Comparison of ENCODE assay signal across 7 cellular contexts in the genomic region with DNA sequence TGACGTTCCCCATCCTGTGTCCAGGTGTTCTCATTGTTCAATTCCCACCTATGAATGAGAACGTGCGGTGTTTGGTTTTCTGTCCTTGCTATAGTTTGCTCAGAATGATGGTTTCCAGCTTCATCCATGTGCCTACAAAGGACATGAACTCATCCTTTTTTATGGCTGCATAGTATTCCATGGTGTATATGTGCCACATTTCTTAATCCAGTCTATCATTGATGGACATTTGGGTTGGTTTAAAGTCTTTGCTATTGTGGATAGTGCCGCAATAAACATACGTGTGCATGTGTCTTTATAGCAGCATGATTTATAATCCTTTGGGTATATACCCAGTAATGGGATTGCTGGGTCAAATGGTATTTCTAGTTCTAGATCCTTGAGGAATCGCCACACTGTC. TPM values are rescaled to one million over a fixed set of nuclear protein-coding genes. Genes with fewer than 3 reads are reported as not detected.
"Had no signal": no experiment of that assay in that cellular context is flagged by ENCODE, and none has a peak within 500 bp of the region (broad histone marks: within the 10 kb centered on the region; RNA-seq: fewer than 3 reads in every experiment).

No MANE protein-coding gene starts in this region.

RNA-seq across cellular contexts. Expression of gene CTXND2, which starts 41.8 kb away (rescaled TPM):
- total RNA-seq: GM23248, GM23338, H1, H4, H7, H9, HFFc6 had no signal
- polyA plus RNA-seq: GM23248, GM23338, H1 had no signal

RNA-seq across cellular contexts. Expression of gene ANXA9, which starts 53.3 kb away (rescaled TPM):
- total RNA-seq: GM23248 had no signal
